ENCODE assay signal across 9 cellular contexts in the genomic region with DNA sequence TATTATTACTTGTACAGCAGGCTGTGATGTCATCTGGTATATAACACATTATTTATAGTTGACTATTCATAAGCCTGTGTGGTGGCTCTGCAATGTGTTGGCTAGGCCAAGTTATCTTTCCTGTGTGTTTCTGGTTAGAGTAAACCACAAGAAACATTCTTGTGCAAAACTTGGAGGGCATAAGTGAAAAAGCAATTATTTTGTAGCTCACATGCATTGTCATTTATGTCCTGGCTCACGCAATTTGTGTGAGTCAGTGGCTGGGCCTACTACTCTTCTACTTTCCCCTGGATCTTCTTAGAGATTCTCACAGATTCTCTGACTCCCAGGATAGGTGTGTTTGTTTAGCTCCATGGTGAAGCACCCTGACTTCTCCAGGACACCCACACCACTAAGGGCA. TPM values are rescaled to one million over a fixed set of nuclear protein-coding genes. Genes with fewer than 3 reads are reported as not detected.
A peak's percentile ranks its signal among the peaks of the same experiment; 100 is the strongest.
DNase-seq lines count a peak whose midpoint lies in the region; ATAC-seq and TF ChIP-seq lines count a peak whose summit lies in the region.
"Had no signal": no experiment of that assay in that cellular context is flagged by ENCODE, and none has a peak within 500 bp of the region (broad histone marks: within the 10 kb centered on the region; RNA-seq: fewer than 3 reads in every experiment).

No MANE protein-coding gene starts in this region.

- H3K27ac Mint-ChIP-seq in activated naive CD8-positive, alpha-beta T cell treated with anti-CD3 and anti-CD28 coated beads, Interleukin-2, amount 10 ng/mL, durations not matched to agents 7 days and 5 days = no peak overlapping the region

- peak; percentile 46 for ATAC-seq in GM18502 (IDR thresholded peaks at IDR 0.05; ENCODE audit: poor library complexity, unreplicated experiment)
- ATAC-seq in activated naive CD8-positive, alpha-beta T cell treated with anti-CD3 and anti-CD28 coated beads, Interleukin-2, amount 10 ng/mL, durations not matched to agents 7 days and 5 days (ENCODE audit: low read depth) = peak; percentile 60

- DNase-seq in Jurkat, Clone E6-1 (ENCODE audit: low read depth, low spot score) = peak; percentile 70
- DNase-seq in activated naive CD8-positive, alpha-beta T cell treated with anti-CD3 and anti-CD28 coated beads, Interleukin-2, amount 10 ng/mL, durations not matched to agents 7 days and 5 days = no peak
- no peak for DNase-seq in NCI-H2081 treated with DMSO at 0.1 percent for 48 hours (lab: John Stamatoyannopoulos, UW)
- DNase-seq in pons (ENCODE audit: low spot score) = no peak
- DNase-seq in NCI-H345 (lab: John Stamatoyannopoulos, UW) = no peak
- DNase-seq: naive B cell, NCI-H2227 treated with DMSO at 0.1 percent for 48 hours had no signal

- H3K27ac ChIP-seq in neutrophil = peak overlapping the region; percentile 97

- H3K9me3 ChIP-seq in neutrophil = no peaks in the 10 kb centered on the region

- H3K4me3 Mint-ChIP-seq in activated naive CD8-positive, alpha-beta T cell treated with anti-CD3 and anti-CD28 coated beads, Interleukin-2, amount 10 ng/mL, durations not matched to agents 7 days and 5 days = peak overlapping the region; percentile 40
- H3K4me3 Mint-ChIP-seq: naive B cell had no signal

- peaks cover 24% of the 10 kb centered on the region for H3K4me1 Mint-ChIP-seq in activated naive CD8-positive, alpha-beta T cell treated with anti-CD3 and anti-CD28 coated beads, Interleukin-2, amount 10 ng/mL, durations not matched to agents 7 days and 5 days

- H3K27me3 Mint-ChIP-seq in activated naive CD8-positive, alpha-beta T cell treated with anti-CD3 and anti-CD28 coated beads, Interleukin-2, amount 10 ng/mL, durations not matched to agents 7 days and 5 days = peaks cover 18% of the 10 kb centered on the region

- no peaks in the 10 kb centered on the region for H3K9me3 Mint-ChIP-seq in activated naive CD8-positive, alpha-beta T cell treated with anti-CD3 and anti-CD28 coated beads, Interleukin-2, amount 10 ng/mL, durations not matched to agents 7 days and 5 days

- TF ChIP-seq CTCF in neutrophil (IDR thresholded peaks at IDR 0.05) = no peak

- H3K36me3 ChIP-seq in neutrophil = no peaks in the 10 kb centered on the region

- peaks cover 50 to 66% of the 10 kb centered on the region in 2 experiments for H3K4me1 ChIP-seq in neutrophil (ENCODE audit: control insufficient read depth in 1 of 2, insufficient read depth in 1 of 2, low read depth in 1 of 2, low read length in 1 of 2)

- no peaks in the 10 kb centered on the region for H3K36me3 Mint-ChIP-seq in activated naive CD8-positive, alpha-beta T cell treated with anti-CD3 and anti-CD28 coated beads, Interleukin-2, amount 10 ng/mL, durations not matched to agents 7 days and 5 days
- H3K36me3 Mint-ChIP-seq: naive B cell had no signal

- no peaks in the 10 kb centered on the region for H3K27me3 ChIP-seq in neutrophil

- POLR2A ChIA-PET in activated naive CD8-positive, alpha-beta T cell treated with anti-CD3 and anti-CD28 coated beads, Interleukin-2, amount 10 ng/mL, durations not matched to agents 7 days and 5 days (lab: Charles Lee) = no interaction called here

- no peak overlapping the region for H3K4me3 ChIP-seq in Jurkat, Clone E6-1 (ENCODE audit: low read length)
- no peak overlapping the region for H3K4me3 ChIP-seq in neutrophil (ENCODE audit: low read depth in 1 of 2, low read length in 1 of 2)

RNA-seq across cellular contexts. Expression of a gene that starts 59.3 kb away (rescaled TPM):
- polyA plus RNA-seq in Jurkat, Clone E6-1 (2012; ENCODE audit: insufficient read depth, insufficient read length) = not detected
- total RNA-seq in activated naive CD8-positive, alpha-beta T cell treated with anti-CD3 and anti-CD28 coated beads, Interleukin-2, amount 10 ng/mL, durations not matched to agents 7 days and 5 days = not detected
